Comparison of ENCODE assay signal across 1 cellular context in genomic region chr6:44257007-44257752, GRCh38.
A peak's percentile ranks its signal among the peaks of the same experiment; 100 is the strongest.
TF ChIP-seq lines count a peak whose summit lies in the region.

A gene with protein sequence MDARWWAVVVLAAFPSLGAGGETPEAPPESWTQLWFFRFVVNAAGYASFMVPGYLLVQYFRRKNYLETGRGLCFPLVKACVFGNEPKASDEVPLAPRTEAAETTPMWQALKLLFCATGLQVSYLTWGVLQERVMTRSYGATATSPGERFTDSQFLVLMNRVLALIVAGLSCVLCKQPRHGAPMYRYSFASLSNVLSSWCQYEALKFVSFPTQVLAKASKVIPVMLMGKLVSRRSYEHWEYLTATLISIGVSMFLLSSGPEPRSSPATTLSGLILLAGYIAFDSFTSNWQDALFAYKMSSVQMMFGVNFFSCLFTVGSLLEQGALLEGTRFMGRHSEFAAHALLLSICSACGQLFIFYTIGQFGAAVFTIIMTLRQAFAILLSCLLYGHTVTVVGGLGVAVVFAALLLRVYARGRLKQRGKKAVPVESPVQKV (minus strand): TSS chr6:44257528. CDS start chr6:44257410, 118 bp downstream.

TF ChIP-seq in H1, 55 proteins besides CTCF, POLR2A, EP300 and RAD21 (continued from another document):
- TF ChIP-seq USF2 (IDR thresholded peaks at IDR 0.05; ENCODE audit: low read length) (peak; percentile 99), EGR1 (IDR thresholded peaks at IDR 0.05; ENCODE audit: borderline replicate concordance, low read depth, low read length) (peak; percentile 77), JUN (IDR thresholded peaks at IDR 0.05; ENCODE audit: low read depth, low read length) (no peak), CHD7 (IDR thresholded peaks at IDR 0.05; ENCODE audit: insufficient replicate concordance, low read length) (no peak), CHD2 (IDR thresholded peaks at IDR 0.05; ENCODE audit: low read length) (no peak), SIX5 (IDR thresholded peaks at IDR 0.05; ENCODE audit: low read depth, low read length) (no peak), GTF2F1 (IDR thresholded peaks at IDR 0.05; ENCODE audit: borderline replicate concordance, low read depth, low read length) (peak; percentile 86; the same call in 1 of the 2 replicates), FOSL1 (IDR thresholded peaks at IDR 0.05; ENCODE audit: insufficient read depth, low read depth, low read length) (no peak), RNF2 (IDR thresholded peaks at IDR 0.05; ENCODE audit: borderline replicate concordance, low read depth, low read length, missing control alignments, poor library complexity, severe bottlenecking) (no peak), SIRT6 (IDR thresholded peaks at IDR 0.05; ENCODE audit: low read length) (no peak), TCF12 (IDR thresholded peaks at IDR 0.05; ENCODE audit: low read depth, low read length) (no peak), HDAC2 (IDR thresholded peaks at IDR 0.05; ENCODE audit: borderline replicate concordance in 1 of 2, low read depth in 2 of 2, low read length in 2 of 2) (peak in 1 of 2 experiments; percentile 94; a peak in 2 of 4 replicates), SP1 (IDR thresholded peaks at IDR 0.05; ENCODE audit: low read depth, low read length) (no peak), SP2 (IDR thresholded peaks at IDR 0.05; ENCODE audit: low read length) (no peak), GABPA (IDR thresholded peaks at IDR 0.05; ENCODE audit: borderline replicate concordance, insufficient read depth, low read length) (no peak), POU5F1 (IDR thresholded peaks at IDR 0.05; ENCODE audit: low read depth, low read length) (no peak), SP4 (IDR thresholded peaks at IDR 0.05; ENCODE audit: low read length) (peak; percentile 94; the same call in 1 of the 2 replicates), RBBP5 (IDR thresholded peaks at IDR 0.05; ENCODE audit: borderline replicate concordance, low read depth, low read length) (peak; percentile 53; the same call in 1 of the 2 replicates), CHD1 (IDR thresholded peaks at IDR 0.05; ENCODE audit: low read depth, low read length) (no peak), MAX (IDR thresholded peaks at IDR 0.05) (peak; percentile 94), CREB1 (IDR thresholded peaks at IDR 0.05) (peak; percentile 37; the same call in 1 of the 2 replicates), CEBPB (IDR thresholded peaks at IDR 0.05; ENCODE audit: low read depth, low read length) (no peak), EZH2 (IDR thresholded peaks at IDR 0.05; ENCODE audit: low read depth, low read length, severe bottlenecking) (no peak), SUZ12 (IDR thresholded peaks at IDR 0.05; ENCODE audit: low read length) (no peak), BCL11A (IDR thresholded peaks at IDR 0.05; ENCODE audit: low read depth in 2 of 2, low read length in 2 of 2) (no peak), SIN3A (conservative IDR thresholded peaks at IDR 0.05 in 1 of 2, IDR thresholded peaks at IDR 0.05 in 1 of 2; ENCODE audit: low read depth in 1 of 2, low read length in 2 of 2) (peak; percentile 37 to 90; a peak in 2 of 4 replicates), NRF1 (IDR thresholded peaks at IDR 0.05; ENCODE audit: low read depth, low read length) (no peak), BRCA1 (IDR thresholded peaks at IDR 0.05; ENCODE audit: low read depth, low read length) (no peak), TEAD4 (IDR thresholded peaks at IDR 0.05; ENCODE audit: low read depth, low read length) (peak; percentile 45; the same call in 1 of the 2 replicates), RFX5 (IDR thresholded peaks at IDR 0.05; ENCODE audit: borderline replicate concordance, low read depth, low read length) (no peak), ASH2L (IDR thresholded peaks at IDR 0.05; ENCODE audit: low read length) (peak; percentile 87), POLR2AphosphoS5 (IDR thresholded peaks at IDR 0.05; ENCODE audit: low read depth, low read length) (no peak; the same call in 1 of the 2 replicates), TBP (IDR thresholded peaks at IDR 0.05; ENCODE audit: low read depth, low read length) (peak; percentile 89), HDAC6 (IDR thresholded peaks at IDR 0.05; ENCODE audit: low read depth, low read length) (no peak), TAF1 (IDR thresholded peaks at IDR 0.05; ENCODE audit: low read depth, low read length) (peak; percentile 97), SRF (IDR thresholded peaks at IDR 0.05; ENCODE audit: low read depth, low read length) (no peak), BACH1 (IDR thresholded peaks at IDR 0.05; ENCODE audit: low read length) (no peak), KDM1A (IDR thresholded peaks at IDR 0.05; ENCODE audit: borderline replicate concordance, low read length) (no peak), RXRA (IDR thresholded peaks at IDR 0.05; ENCODE audit: insufficient read depth, low read depth, low read length) (no peak), PHF8 (conservative IDR thresholded peaks at IDR 0.05; ENCODE audit: low read depth, low read length) (peak; percentile 87), SAP30 (IDR thresholded peaks at IDR 0.05; ENCODE audit: insufficient read depth, insufficient replicate concordance, low read length) (peak; percentile 84), YY1 (IDR thresholded peaks at IDR 0.05; ENCODE audit: low read depth, low read length) (peak; percentile 50; the same call in 1 of the 2 replicates), TAF7 (optimal IDR thresholded peaks at IDR 0.05; ENCODE audit: borderline replicate concordance, low read depth, low read length) (peak; percentile 94), JUND (IDR thresholded peaks at IDR 0.05; ENCODE audit: low read length) (no peak), CBX8 (IDR thresholded peaks at IDR 0.05; ENCODE audit: borderline replicate concordance, low read depth, low read length) (no peak)
- TF ChIP-seq, protein P1, sequence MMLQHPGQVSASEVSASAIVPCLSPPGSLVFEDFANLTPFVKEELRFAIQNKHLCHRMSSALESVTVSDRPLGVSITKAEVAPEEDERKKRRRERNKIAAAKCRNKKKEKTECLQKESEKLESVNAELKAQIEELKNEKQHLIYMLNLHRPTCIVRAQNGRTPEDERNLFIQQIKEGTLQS (IDR thresholded peaks at IDR 0.05; ENCODE audit: insufficient read depth, low read depth, low read length) = peak; percentile 98
- TF ChIP-seq, protein P2, sequence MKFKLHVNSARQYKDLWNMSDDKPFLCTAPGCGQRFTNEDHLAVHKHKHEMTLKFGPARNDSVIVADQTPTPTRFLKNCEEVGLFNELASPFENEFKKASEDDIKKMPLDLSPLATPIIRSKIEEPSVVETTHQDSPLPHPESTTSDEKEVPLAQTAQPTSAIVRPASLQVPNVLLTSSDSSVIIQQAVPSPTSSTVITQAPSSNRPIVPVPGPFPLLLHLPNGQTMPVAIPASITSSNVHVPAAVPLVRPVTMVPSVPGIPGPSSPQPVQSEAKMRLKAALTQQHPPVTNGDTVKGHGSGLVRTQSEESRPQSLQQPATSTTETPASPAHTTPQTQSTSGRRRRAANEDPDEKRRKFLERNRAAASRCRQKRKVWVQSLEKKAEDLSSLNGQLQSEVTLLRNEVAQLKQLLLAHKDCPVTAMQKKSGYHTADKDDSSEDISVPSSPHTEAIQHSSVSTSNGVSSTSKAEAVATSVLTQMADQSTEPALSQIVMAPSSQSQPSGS (IDR thresholded peaks at IDR 0.05; ENCODE audit: low read length) = no peak
